Comparison of ENCODE assay signal across 9 cellular contexts in the genomic region with DNA sequence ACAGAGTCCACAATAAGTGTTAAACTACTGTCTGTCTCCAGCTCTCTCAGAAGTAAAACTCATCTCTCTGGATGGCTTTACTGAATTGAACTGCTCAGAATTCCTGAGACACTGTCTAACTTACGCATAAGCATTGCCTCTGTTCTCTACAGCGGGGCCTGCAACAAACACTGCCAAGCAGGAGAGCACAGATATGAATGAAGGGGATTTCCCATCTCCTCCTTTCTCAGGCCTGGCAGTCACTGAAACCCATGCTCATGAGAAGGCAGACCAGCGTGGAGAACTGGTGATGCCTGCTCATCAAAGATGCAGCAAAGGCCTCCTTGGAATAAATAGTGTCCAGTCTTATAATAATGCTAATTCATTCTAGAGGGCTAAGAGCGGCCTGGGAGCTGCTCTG. TPM values are rescaled to one million over a fixed set of nuclear protein-coding genes. Genes with fewer than 3 reads are reported as not detected.
DNase-seq lines count a peak whose midpoint lies in the region; ATAC-seq and TF ChIP-seq lines count a peak whose summit lies in the region.
"Had no signal": no experiment of that assay in that cellular context is flagged by ENCODE, and none has a peak within 500 bp of the region (broad histone marks: within the 10 kb centered on the region; RNA-seq: fewer than 3 reads in every experiment).

No MANE protein-coding gene starts in this region.

- peaks cover 66% of the 10 kb centered on the region for H3K36me3 Mint-ChIP-seq in activated naive CD8-positive, alpha-beta T cell treated with anti-CD3 and anti-CD28 coated beads, Interleukin-2, amount 50 U/mL, for 24 hours (ENCODE audit: low read depth)

- no peak overlapping the region for H3K27ac ChIP-seq in testis

- peak; percentile 57 for ATAC-seq in HG03196 (IDR thresholded peaks at IDR 0.05; ENCODE audit: unreplicated experiment)
- peak; percentile 77 for ATAC-seq in activated naive CD8-positive, alpha-beta T cell treated with anti-CD3 and anti-CD28 coated beads, Interleukin-2, amount 50 U/mL, for 24 hours

- TF ChIP-seq CTCF in testis (IDR thresholded peaks at IDR 0.05): no peak

- peak; percentile 38 for DNase-seq in activated naive CD4-positive, alpha-beta T cell treated with Interleukin-2 at 50 U/mL for 16 hours
- no peak for DNase-seq in activated naive CD4-positive, alpha-beta T cell (lab: John Stamatoyannopoulos, UW)
- peak; percentile 40 for DNase-seq in activated naive CD8-positive, alpha-beta T cell treated with anti-CD3 and anti-CD28 coated beads, Interleukin-2, amount 50 U/mL, for 24 hours
- DNase-seq in testis: peak; percentile 20
- no peak for DNase-seq in GM19240 (ENCODE audit: insufficient read length, low spot score)
- no peak for DNase-seq in DMS53 treated with DMSO at 0.1 percent for 48 hours (lab: John Stamatoyannopoulos, UW; ENCODE audit: unreplicated experiment)
- DNase-seq in cerebellar nuclear complex (lab: John Stamatoyannopoulos, UW): no peak
- DNase-seq: NCI-H1436 treated with DMSO at 0.1 percent for 48 hours had no signal

- H3K27me3 Mint-ChIP-seq in activated naive CD8-positive, alpha-beta T cell treated with anti-CD3 and anti-CD28 coated beads, Interleukin-2, amount 50 U/mL, for 24 hours: no peaks in the 10 kb centered on the region

- 62 to 70% methylated on average over 4 of the region's 4 CpGs for WGBS in testis, 2 donors

- H3K4me3 Mint-ChIP-seq in activated naive CD8-positive, alpha-beta T cell treated with anti-CD3 and anti-CD28 coated beads, Interleukin-2, amount 50 U/mL, for 24 hours: no peak overlapping the region

- H3K4me1 Mint-ChIP-seq in activated naive CD8-positive, alpha-beta T cell treated with anti-CD3 and anti-CD28 coated beads, Interleukin-2, amount 50 U/mL, for 24 hours: peaks cover 94% of the 10 kb centered on the region

- intact Hi-C loops in testis (cut with DNase I; ENCODE audit: low total_unique reads): loop anchor here (10.0 kb wide), 1 partner anchor 130 kb away; no protein-coding TSS in a partner anchor

- no peaks in the 10 kb centered on the region for H3K27me3 ChIP-seq in testis

- peak overlapping the region; percentile 92 for H3K27ac Mint-ChIP-seq in activated naive CD8-positive, alpha-beta T cell treated with anti-CD3 and anti-CD28 coated beads, Interleukin-2, amount 50 U/mL, for 24 hours

- TF ChIP-seq POLR2A in testis (IDR thresholded peaks at IDR 0.05): no peak

- H3K36me3 ChIP-seq in testis (ENCODE audit: low read depth, missing control alignments): no peaks in the 10 kb centered on the region

- no peaks in the 10 kb centered on the region for H3K9me3 Mint-ChIP-seq in activated naive CD8-positive, alpha-beta T cell treated with anti-CD3 and anti-CD28 coated beads, Interleukin-2, amount 50 U/mL, for 24 hours

- H3K4me1 ChIP-seq in testis: no peaks in the 10 kb centered on the region

- no peaks in the 10 kb centered on the region for H3K9me3 ChIP-seq in testis

- no peak overlapping the region for H3K4me3 ChIP-seq in testis

RNA-seq across cellular contexts. Expression of gene RASGRP1, which starts 10.3 kb away (rescaled TPM):
- 1 to 10 TPM; 7.4 to 9.2 TPM for total RNA-seq in testis
- 4.4 TPM for polyA plus RNA-seq in testis (ENCODE audit: insufficient read depth, low read depth, low replicate concordance)

Comparison
In these comparisons a context has a peak if more than half of its experiments do, and no peak if none do; other contexts are left out.
1. DNase-seq: peak in activated naive CD4-positive, alpha-beta T cell treated with Interleukin-2 at 50 U/mL for 16 hours (single experiment), activated naive CD8-positive, alpha-beta T cell treated with anti-CD3 and anti-CD28 coated beads, Interleukin-2, amount 50 U/mL, for 24 hours (single experiment) and testis (single experiment); none in activated naive CD4-positive, alpha-beta T cell (0 of 4), GM19240 (single experiment), DMS53 treated with DMSO at 0.1 percent for 48 hours (single experiment) and cerebellar nuclear complex (0 of 2).